Comparison of ENCODE assay signal across 10 cellular contexts in the genomic region with DNA sequence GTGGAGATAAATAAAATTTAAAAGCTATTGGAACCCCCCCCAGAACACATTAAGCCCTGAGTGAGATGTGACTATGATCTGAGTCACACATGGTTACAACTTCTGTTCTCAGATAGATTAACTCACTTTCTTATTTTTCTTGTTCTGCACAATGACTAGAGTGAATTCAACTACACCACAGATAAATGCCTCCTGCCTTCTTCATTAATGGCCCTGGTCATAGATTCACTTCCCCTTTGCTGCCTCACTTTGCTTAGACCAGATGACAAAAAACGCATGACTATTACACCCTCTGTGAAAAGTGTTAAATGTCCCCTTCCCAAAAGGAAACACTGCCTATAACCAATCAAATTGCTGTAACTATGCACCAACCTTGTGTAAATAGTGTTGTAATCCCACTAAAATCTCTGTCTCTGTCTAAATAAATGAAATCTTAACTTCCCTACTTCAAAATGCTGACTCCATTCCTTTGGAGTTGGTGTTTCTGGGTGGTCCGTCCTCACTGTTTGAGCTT. TPM values are rescaled to one million over a fixed set of nuclear protein-coding genes. Genes with fewer than 3 reads are reported as not detected.
DNase-seq lines count a peak whose midpoint lies in the region; ATAC-seq and TF ChIP-seq lines count a peak whose summit lies in the region.
"Had no signal": no experiment of that assay in that cellular context is flagged by ENCODE, and none has a peak within 500 bp of the region (broad histone marks: within the 10 kb centered on the region; RNA-seq: fewer than 3 reads in every experiment).

No MANE protein-coding gene starts in this region.

- peak overlapping the region; percentile 75 for H3K27ac ChIP-seq in SJSA1
- H3K27ac ChIP-seq in CD4-positive, alpha-beta T cell (ENCODE audit: low read depth, low read length), result no peak overlapping the region

- H3K4me3 Mint-ChIP-seq in nephron, result no peak overlapping the region
- H3K4me3 Mint-ChIP-seq in CD4-positive, alpha-beta T cell, result no peak overlapping the region
- H3K4me3 Mint-ChIP-seq: activated naive CD4-positive, alpha-beta T cell treated with anti-CD3 and anti-CD28 coated beads, Interleukin-2, amount 50 U/mL, for 24 hours; natural killer cell had no signal

- ATAC-seq in GM18870 (IDR thresholded peaks at IDR 0.05; ENCODE audit: unreplicated experiment) (peak; percentile 79), HG02938 (IDR thresholded peaks at IDR 0.05; ENCODE audit: unreplicated experiment) (peak; percentile 93)
- ATAC-seq in CD4-positive, alpha-beta T cell (ENCODE audit: poor library complexity), result no peak

- H3K36me3 Mint-ChIP-seq in nephron (ENCODE audit: low read depth), result no peaks in the 10 kb centered on the region
- H3K36me3 Mint-ChIP-seq in CD4-positive, alpha-beta T cell (ENCODE audit: low read depth), result no peaks in the 10 kb centered on the region
- H3K36me3 Mint-ChIP-seq: activated naive CD4-positive, alpha-beta T cell treated with anti-CD3 and anti-CD28 coated beads, Interleukin-2, amount 50 U/mL, for 24 hours; natural killer cell had no signal

- no peaks in the 10 kb centered on the region for H3K9me3 ChIP-seq in SJSA1 (replicated peaks)
- no peaks in the 10 kb centered on the region for H3K9me3 ChIP-seq in CD4-positive, alpha-beta T cell (ENCODE audit: control insufficient read depth, low read length)

- H3K27me3 ChIP-seq in SJSA1 (replicated peaks), result no peaks in the 10 kb centered on the region
- no peaks in the 10 kb centered on the region for H3K27me3 ChIP-seq in CD4-positive, alpha-beta T cell (ENCODE audit: control insufficient read depth, insufficient read depth, low read length)

- no peaks in the 10 kb centered on the region for H3K36me3 ChIP-seq in SJSA1

- POLR2A ChIA-PET in CD4-positive, alpha-beta T cell (lab: Charles Lee), result no interaction called here

- peak; percentile 62 to 88 for DNase-seq in SJSA1 (ENCODE audit: low read depth in 1 of 2, low spot score in 2 of 2)
- DNase-seq in activated CD8-positive, alpha-beta memory T cell treated with anti-CD3 and anti-CD28 coated beads, Interleukin-2, amount 50 U/mL, for 4 hours, result no peak
- no peak for DNase-seq in T-helper 2 cell
- DNase-seq in CD4-positive, alpha-beta T cell, result no peak
- DNase-seq in dermis blood vessel endothelial cell, result no peak
- DNase-seq: natural killer cell had no signal

- no peak overlapping the region for H3K4me3 ChIP-seq in SJSA1

- intact Hi-C loops in CD4-positive, alpha-beta T cell (cut with DNase I, micrococcal nuclease), result no loop called here

- H3K4me1 ChIP-seq in SJSA1 (replicated peaks), result peaks cover 35% of the 10 kb centered on the region

- CTCF ChIA-PET in CD4-positive, alpha-beta T cell (lab: Charles Lee), result no interaction called here

- peaks cover 3% of the 10 kb centered on the region for H3K4me1 Mint-ChIP-seq in nephron
- no peaks in the 10 kb centered on the region for H3K4me1 Mint-ChIP-seq in CD4-positive, alpha-beta T cell (ENCODE audit: low read depth)
- H3K4me1 Mint-ChIP-seq: activated naive CD4-positive, alpha-beta T cell treated with anti-CD3 and anti-CD28 coated beads, Interleukin-2, amount 50 U/mL, for 24 hours; natural killer cell had no signal

- H3K27me3 Mint-ChIP-seq in nephron (ENCODE audit: low read depth), result no peaks in the 10 kb centered on the region
- H3K27me3 Mint-ChIP-seq in CD4-positive, alpha-beta T cell, result no peaks in the 10 kb centered on the region
- H3K27me3 Mint-ChIP-seq: activated naive CD4-positive, alpha-beta T cell treated with anti-CD3 and anti-CD28 coated beads, Interleukin-2, amount 50 U/mL, for 24 hours had no signal

- H3K27ac Mint-ChIP-seq in nephron, result peak overlapping the region in 2 of 3 experiments; percentile 3 to 69
- no peak overlapping the region for H3K27ac Mint-ChIP-seq in CD4-positive, alpha-beta T cell
- H3K27ac Mint-ChIP-seq: natural killer cell had no signal

- no peak for TF ChIP-seq CTCF in nephron (IDR thresholded peaks at IDR 0.05; ENCODE audit: unreplicated experiment in 3 of 3)
- TF ChIP-seq CTCF in CD4-positive, alpha-beta T cell (IDR thresholded peaks at IDR 0.05), result no peak

- H3K9me3 Mint-ChIP-seq in nephron, result peaks cover 4% of the 10 kb centered on the region
- no peaks in the 10 kb centered on the region for H3K9me3 Mint-ChIP-seq in CD4-positive, alpha-beta T cell
- H3K9me3 Mint-ChIP-seq: activated naive CD4-positive, alpha-beta T cell treated with anti-CD3 and anti-CD28 coated beads, Interleukin-2, amount 50 U/mL, for 24 hours; natural killer cell had no signal

RNA-seq across cellular contexts. Expression of gene AKR1D1, which starts 49.4 kb away (rescaled TPM):
- not detected in 2 replicates for total RNA-seq in SJSA1 (2014; rRNA removed; shearing (Covaris generic))
- not detected for total RNA-seq in CD4-positive, alpha-beta T cell
- total RNA-seq in dermis blood vessel endothelial cell, result not detected in 2 replicates
- total RNA-seq: natural killer cell had no signal

Comparison
In these comparisons a context has a peak if more than half of its experiments do, and no peak if none do; other contexts are left out.
1. DNase-seq: peak in SJSA1 (2 of 2); none in activated CD8-positive, alpha-beta memory T cell treated with anti-CD3 and anti-CD28 coated beads, Interleukin-2, amount 50 U/mL, for 4 hours (single experiment), T-helper 2 cell (0 of 5), CD4-positive, alpha-beta T cell (0 of 10) and dermis blood vessel endothelial cell (single experiment).